Comparison of ENCODE assay signal across 1 cellular context in genomic region chr17:38671939-38672720, GRCh38.
TF ChIP-seq lines count a peak whose summit lies in the region.

No MANE protein-coding gene starts in this region.

TF ChIP-seq in K562, 482 proteins besides CTCF, POLR2A, EP300 and RAD21:
- TF ChIP-seq HMGN3 (IDR thresholded peaks at IDR 0.05; ENCODE audit: borderline replicate concordance, extremely low read depth, insufficient read length, low read depth, low read length) (no peak), FOXK1 (CRISPR knock-in tag; IDR thresholded peaks at IDR 0.05; ENCODE audit: borderline replicate concordance) (no peak), PPARD (CRISPR knock-in tag; IDR thresholded peaks at IDR 0.05) (no peak), ZNF511 (CRISPR knock-in tag; IDR thresholded peaks at IDR 0.05) (no peak), HDGF (IDR thresholded peaks at IDR 0.05) (no peak), PRPF4 (IDR thresholded peaks at IDR 0.05; ENCODE audit: insufficient read depth, low read depth, low read length, poor library complexity, severe bottlenecking) (no peak), MLLT1 (IDR thresholded peaks at IDR 0.05) (peak in 1 of 2 experiments; percentile 91; a peak in 2 of 4 replicates), ZMIZ1 (IDR thresholded peaks at IDR 0.05; ENCODE audit: low read depth in 2 of 2, low read length in 2 of 2) (peak in 1 of 2 experiments; percentile 62; a peak in 1 of 4 replicates), ZNF512 (tag; IDR thresholded peaks at IDR 0.05) (no peak), ZBTB17 (CRISPR knock-in tag; IDR thresholded peaks at IDR 0.05) (0 out of 2 replicates have a peak, but pooled peaks have one; percentile 68), ZNF280A (IDR thresholded peaks at IDR 0.05; ENCODE audit: low read depth, partially characterized antibody) (no peak), ZNF324 (CRISPR knock-in tag; IDR thresholded peaks at IDR 0.05) (no peak), EZH2 (IDR thresholded peaks at IDR 0.05; ENCODE audit: borderline replicate concordance, low read depth, low read length) (no peak), ZNF121 (CRISPR knock-in tag; conservative IDR thresholded peaks at IDR 0.05) (no peak), MYBL2 (IDR thresholded peaks at IDR 0.05; ENCODE audit: low read depth) (no peak), MYBL2 (CRISPR knock-in tag; IDR thresholded peaks at IDR 0.05; ENCODE audit: borderline replicate concordance) (no peak), SP2 (IDR thresholded peaks at IDR 0.05; ENCODE audit: extremely low read depth, low read depth, low read length, poor library complexity, severe bottlenecking) (no peak), MEF2D (tag; conservative IDR thresholded peaks at IDR 0.05; ENCODE audit: low read depth) (no peak), GTF2A2 (tag; IDR thresholded peaks at IDR 0.05) (no peak), MBD1 (CRISPR knock-in tag; IDR thresholded peaks at IDR 0.05) (no peak), GABPA (tag; conservative IDR thresholded peaks at IDR 0.05; ENCODE audit: low read depth) (no peak), SPI1 (IDR thresholded peaks at IDR 0.05; ENCODE audit: borderline replicate concordance, low read depth, low read length) (0 out of 2 replicates have a peak, but pooled peaks have one; percentile 13), TEAD1 (CRISPR knock-in tag; IDR thresholded peaks at IDR 0.05) (no peak), CREB3 (tag; conservative IDR thresholded peaks at IDR 0.05; ENCODE audit: low read depth) (no peak), KDM2B (CRISPR knock-in tag; IDR thresholded peaks at IDR 0.05) (no peak), MLX (CRISPR knock-in tag; conservative IDR thresholded peaks at IDR 0.05) (no peak), CHD7 (IDR thresholded peaks at IDR 0.05; ENCODE audit: low read depth, low read length) (no peak), SRSF7 (optimal IDR thresholded peaks at IDR 0.05; ENCODE audit: low read depth, low read length) (no peak), POLR2G (IDR thresholded peaks at IDR 0.05; ENCODE audit: low read depth, low read length) (no peak), ERF (CRISPR knock-in tag; IDR thresholded peaks at IDR 0.05) (no peak), ZNF785 (CRISPR knock-in tag; IDR thresholded peaks at IDR 0.05) (no peak), NEUROD1 (IDR thresholded peaks at IDR 0.05; ENCODE audit: borderline replicate concordance, low read depth, low read length, partially characterized antibody) (no peak)
